Comparison of ENCODE assay signal across 20 cellular contexts in genomic region chr14:52060080-52060479, GRCh38. TPM values are rescaled to one million over a fixed set of nuclear protein-coding genes. Genes with fewer than 3 reads are reported as not detected.
DNase-seq lines count a peak whose midpoint lies in the region; ATAC-seq and TF ChIP-seq lines count a peak whose summit lies in the region.
"Had no signal": no experiment of that assay in that cellular context is flagged by ENCODE, and none has a peak within 500 bp of the region (broad histone marks: within the 10 kb centered on the region; RNA-seq: fewer than 3 reads in every experiment).

No MANE protein-coding gene starts in this region.

- TF ChIP-seq POLR2A in vagina (IDR thresholded peaks at IDR 0.05), result no peak

- DNase-seq in cerebellar cortex (ENCODE audit: low spot score) (peak; percentile 15), Right ventricle myocardium superior (peak; percentile 53), omental fat pad (ENCODE audit: low spot score) (no peak), vagina (ENCODE audit: extremely low spot score in 2 of 2) (no peak), ureter (ENCODE audit: low spot score) (no peak)
- DNase-seq: activated CD4-positive, alpha-beta memory T cell treated with anti-CD3 and anti-CD28 coated beads, Interleukin-2, amount 10 ng/mL, durations not matched to agents 7 days and 5 days; activated T-cell treated with anti-CD3 and anti-CD28 coated beads, Interleukin-2, amount 50 U/mL, for 72 hours; BE2C; caudate nucleus; effector memory CD8-positive, alpha-beta T cell; GDM1; mammary epithelial cell; NCI-H187 treated with DMSO at 0.1 percent for 48 hours; NCI-H510A; SHP77; stimulated activated CD4-positive, alpha-beta T cell treated with anti-CD3 and anti-CD28 coated beads, Interleukin-1b, Interleukin-23, amount 100 ng/mL, for 48 hours had no signal

- H3K4me1 ChIP-seq in vagina, result peaks cover 36% of the 10 kb centered on the region

- no peaks in the 10 kb centered on the region for H3K27me3 ChIP-seq in vagina
- H3K27me3 ChIP-seq: BE2C had no signal

- no peak for TF ChIP-seq CTCF in omental fat pad (IDR thresholded peaks at IDR 0.05)
- no peak for TF ChIP-seq CTCF in vagina (IDR thresholded peaks at IDR 0.05)

- no peak overlapping the region for H3K4me3 ChIP-seq in vagina
- H3K4me3 ChIP-seq: GM12878 had no signal

- intact Hi-C loops in Right ventricle myocardium superior (cut with DNase I) (no loop called here), vagina (cut with DNase I) (no loop called here)

- ATAC-seq in Right ventricle myocardium superior (ENCODE audit: poor library complexity), result peak; percentile 55
- peak; percentile 27 for ATAC-seq in omental fat pad (ENCODE audit: low FRiP score)
- ATAC-seq in GM18907 (IDR thresholded peaks at IDR 0.05; ENCODE audit: unreplicated experiment), result no peak
- ATAC-seq in HG02623 (IDR thresholded peaks at IDR 0.05; ENCODE audit: unreplicated experiment), result no peak
- ATAC-seq: activated T-cell treated with anti-CD3 and anti-CD28 coated beads, Interleukin-2, amount 50 U/mL, for 72 hours; effector memory CD8-positive, alpha-beta T cell; GM12878 had no signal

- H3K36me3 ChIP-seq in vagina, result no peaks in the 10 kb centered on the region
- H3K36me3 ChIP-seq: BE2C had no signal

- no peaks in the 10 kb centered on the region for H3K9me3 ChIP-seq in vagina
- H3K9me3 ChIP-seq: BE2C had no signal

- H3K27ac ChIP-seq in vagina, result peak overlapping the region; percentile 43
- H3K27ac ChIP-seq: VCaP had no signal

RNA-seq across cellular contexts. Expression of gene NID2, which starts 8.8 kb away (rescaled TPM):
- total RNA-seq in Right ventricle myocardium superior (39.5 TPM), omental fat pad (10 to 100 TPM; 33.3 to 67.0 (median 45.4) TPM), vagina (20.1 TPM), ureter (23.5 TPM)

Comparison
In these comparisons a context has a peak if more than half of its experiments do, and no peak if none do; other contexts are left out.
1. DNase-seq: peak in cerebellar cortex (single experiment) and Right ventricle myocardium superior (single experiment); none in omental fat pad (single experiment), vagina (0 of 2) and ureter (single experiment).
2. ATAC-seq: peak in Right ventricle myocardium superior (single experiment) and omental fat pad (single experiment); none in GM18907 (single experiment) and HG02623 (single experiment).